ENCODE assay signal across 8 cellular contexts in the genomic region with DNA sequence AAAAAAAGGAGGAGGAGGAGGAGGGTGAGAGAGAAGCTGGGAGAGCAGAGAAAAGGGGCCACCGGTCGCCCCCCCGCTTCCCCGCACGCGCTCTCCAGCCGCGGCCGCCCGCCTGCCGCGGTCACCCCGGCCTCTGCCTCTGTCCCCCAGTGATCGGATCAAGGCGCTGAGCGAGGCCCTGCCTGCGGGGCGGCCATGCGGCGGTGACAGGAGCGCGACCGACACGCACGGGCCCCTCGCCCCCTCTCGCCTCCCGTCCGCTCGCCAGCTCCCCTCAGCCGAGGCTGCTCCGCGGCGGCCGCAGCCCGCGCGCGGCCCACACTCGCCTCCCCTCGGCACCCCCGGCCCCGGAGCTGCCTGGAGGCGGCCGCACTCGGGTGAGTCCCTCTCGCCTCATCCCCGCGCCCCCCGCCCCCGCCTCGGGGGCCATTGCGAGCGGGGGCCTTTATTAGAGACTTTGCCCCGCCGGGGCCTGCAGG. TPM values are rescaled to one million over a fixed set of nuclear protein-coding genes. Genes with fewer than 3 reads are reported as not detected.
DNase-seq lines count a peak whose midpoint lies in the region; ATAC-seq and TF ChIP-seq lines count a peak whose summit lies in the region.

A gene (plus strand): TSS at position 27 of the 479 bp plus-strand sequence. CDS start 31,411 bp downstream, outside the sequence.

- no peak for DNase-seq in A172 (ENCODE audit: low spot score)
- no peak for DNase-seq in epithelial cell of esophagus (ENCODE audit: low read depth)
- peak in 1 of 9 donors; percentile 47 for DNase-seq in naive thymus-derived CD4-positive, alpha-beta T cell
- DNase-seq in kidney tubule cell (ENCODE audit: low spot score): no peak

- ATAC-seq in GM18873 (IDR thresholded peaks at IDR 0.05; ENCODE audit: low FRiP score, unreplicated experiment): peak; percentile 6
- ATAC-seq in HG03103 (IDR thresholded peaks at IDR 0.05; ENCODE audit: low read depth, unreplicated experiment): peak; percentile 10
- peak; percentile 42 for ATAC-seq in naive thymus-derived CD4-positive, alpha-beta T cell
- ATAC-seq in GM19328 (IDR thresholded peaks at IDR 0.05; ENCODE audit: unreplicated experiment): no peak

- peak within 1 kb of the TSS; percentile 90 to 97 (median 94) for H3K4me3 Mint-ChIP-seq in naive thymus-derived CD4-positive, alpha-beta T cell

- H3K36me3 Mint-ChIP-seq in naive thymus-derived CD4-positive, alpha-beta T cell: peaks cover 0 to 6% (median 0%) of the 10 kb centered on the region in 5 donors

- intact Hi-C loops in naive thymus-derived CD4-positive, alpha-beta T cell (cut with micrococcal nuclease): loop anchor here (1.0 to 10.0 kb wide), 14 partner anchors 7 to 1700 kb away; a partner anchor contains a TSS

- peak within 1 kb of the TSS; percentile 64 for H3K4me3 ChIP-seq in epithelial cell of esophagus (ENCODE audit: low read length)
- H3K4me3 ChIP-seq in naive thymus-derived CD4-positive, alpha-beta T cell (ENCODE audit: low read length): peak within 1 kb of the TSS; percentile 96

- H3K27ac ChIP-seq in VCaP: peak within 1 kb of the TSS; percentile 100
- peak within 1 kb of the TSS; percentile 89 for H3K27ac ChIP-seq in naive thymus-derived CD4-positive, alpha-beta T cell (ENCODE audit: low read depth, low read length)

- TF ChIP-seq CTCF in VCaP (conservative IDR thresholded peaks at IDR 0.05) (no peak), epithelial cell of esophagus (IDR thresholded peaks at IDR 0.05; ENCODE audit: insufficient read depth, low read depth, low read length, missing control alignments) (no peak)

- POLR2A ChIA-PET in naive thymus-derived CD4-positive, alpha-beta T cell (lab: Charles Lee): interaction anchor here (0.6 to 0.7 kb wide), 4 partner anchors 15 to 244 kb away, joined by 3 to 4 read pairs (median 3); no protein-coding TSS in a partner anchor

- no peaks in the 10 kb centered on the region for H3K27me3 ChIP-seq in naive thymus-derived CD4-positive, alpha-beta T cell (ENCODE audit: control insufficient read depth in 2 of 2, insufficient read depth in 2 of 2, low read length in 2 of 2)

- H3K36me3 ChIP-seq in naive thymus-derived CD4-positive, alpha-beta T cell (ENCODE audit: control insufficient read depth in 2 of 3, insufficient read depth in 3 of 3, low read length in 3 of 3): peaks cover 0 to 3% (median 0%) of the 10 kb centered on the region in 3 experiments

- peaks cover 35 to 58% (median 46%) of the 10 kb centered on the region in 7 donors for H3K4me1 Mint-ChIP-seq in naive thymus-derived CD4-positive, alpha-beta T cell

- CTCF ChIA-PET in naive thymus-derived CD4-positive, alpha-beta T cell (lab: Charles Lee): no interaction called here

- H3K27ac Mint-ChIP-seq in naive thymus-derived CD4-positive, alpha-beta T cell: peak within 1 kb of the TSS; percentile 89 to 98 (median 94)

- peaks cover 12 to 21% of the 10 kb centered on the region in 2 donors for H3K4me1 ChIP-seq in naive thymus-derived CD4-positive, alpha-beta T cell (ENCODE audit: control insufficient read depth in 2 of 2, insufficient read depth in 2 of 2, low read length in 2 of 2)

- H3K27me3 Mint-ChIP-seq in naive thymus-derived CD4-positive, alpha-beta T cell: peaks cover 0 to 2% (median 0%) of the 10 kb centered on the region in 5 donors

- H3K9me3 ChIP-seq in naive thymus-derived CD4-positive, alpha-beta T cell (ENCODE audit: control insufficient read depth in 2 of 3, low read length in 3 of 3): no peaks in the 10 kb centered on the region

- H3K9me3 Mint-ChIP-seq in naive thymus-derived CD4-positive, alpha-beta T cell: peaks cover 0 to 3% (median 0%) of the 10 kb centered on the region in 11 donors

RNA-seq across cellular contexts. Expression of the gene that starts here (rescaled TPM):
- 178 and 188 TPM in 2 replicates for total RNA-seq in A172 (2014; rRNA removed; shearing (Covaris generic))
- total RNA-seq in naive thymus-derived CD4-positive, alpha-beta T cell: 100 to 1,000 TPM; 135 to 177 (median 167) TPM
- polyA plus RNA-seq in naive thymus-derived CD4-positive, alpha-beta T cell: 10 to 100 TPM; 51.1 to 65.4 TPM
